ENCODE assay signal across 22 cellular contexts in genomic region chr3:63679181-63679580, GRCh38. TPM values are rescaled to one million over a fixed set of nuclear protein-coding genes. Genes with fewer than 3 reads are reported as not detected.
"Had no signal": no experiment of that assay in that cellular context is flagged by ENCODE, and none has a peak within 500 bp of the region (broad histone marks: within the 10 kb centered on the region; RNA-seq: fewer than 3 reads in every experiment).

No MANE protein-coding gene starts in this region.

- H3K36me3 ChIP-seq: breast epithelium, esophagus squamous epithelium, ovary, WERI-Rb-1 had no signal

- H3K4me3 ChIP-seq: breast epithelium, esophagus squamous epithelium, ovary had no signal

- ATAC-seq: left cardiac atrium; naive thymus-derived CD4-positive, alpha-beta T cell; sciatic nerve; stimulated activated memory B cell treated with anti-CD40 and anti-IgM and Interleukin-4, amounts not matched to agents 10 μg/mL and 1 μg/mL and 100 μg/mL, for 72 hours had no signal

- H3K27me3 ChIP-seq: breast epithelium, esophagus squamous epithelium, ovary had no signal

- H3K4me1 ChIP-seq: breast epithelium had no signal

- H3K27ac ChIP-seq: breast epithelium, esophagus squamous epithelium, ovary, WERI-Rb-1 had no signal

- H3K9me3 ChIP-seq: breast epithelium, esophagus squamous epithelium, ovary had no signal

- DNase-seq: activated CD4-positive, alpha-beta T cell treated with anti-CD3 and anti-CD28 coated beads, Interleukin-2, amount 50 U/mL, for 4 hours; activated gamma-delta T cell; effector CD8-positive, alpha-beta T cell; esophagus squamous epithelium; foreskin fibroblast; left cardiac atrium; mesenchymal stem cell; naive thymus-derived CD4-positive, alpha-beta T cell; ovary; stimulated activated CD4-positive, alpha-beta T cell treated with anti-CD3 and anti-CD28 coated beads, Interleukin-4, amount 100 ng/mL, for 24 hours; T-helper 2 cell; WERI-Rb-1 had no signal

RNA-seq across cellular contexts. Expression of gene SNTN, which starts 26.7 kb away (rescaled TPM):
- total RNA-seq: activated CD8-positive, alpha-beta memory T cell treated with anti-CD3 and anti-CD28 coated beads for 36 hours; astrocyte; breast epithelium; esophagus squamous epithelium; glomerular endothelial cell; left cardiac atrium; lower leg skin; mucosa of gallbladder; naive thymus-derived CD4-positive, alpha-beta T cell; pulmonary artery endothelial cell; sciatic nerve; ureter had no signal
